ENCODE assay signal across 15 cellular contexts in genomic region chr9:76603448-76603895, GRCh38.
DNase-seq lines count a peak whose midpoint lies in the region; ATAC-seq and TF ChIP-seq lines count a peak whose summit lies in the region.
"Had no signal": no experiment of that assay in that cellular context is flagged by ENCODE, and none has a peak within 500 bp of the region (broad histone marks: within the 10 kb centered on the region; RNA-seq: fewer than 3 reads in every experiment).

No MANE protein-coding gene starts in this region.

- no peak for TF ChIP-seq CTCF in AG10803 (conservative IDR thresholded peaks at IDR 0.05; ENCODE audit: low read length)
- no peak for TF ChIP-seq CTCF in HL-60 (IDR thresholded peaks at IDR 0.05; ENCODE audit: insufficient read depth, low read length)
- no peak for TF ChIP-seq CTCF in progenitor cell of endocrine pancreas (IDR thresholded peaks at IDR 0.05; ENCODE audit: unreplicated experiment)

- peaks cover 3% of the 10 kb centered on the region for H3K27me3 Mint-ChIP-seq in activated naive CD8-positive, alpha-beta T cell treated with anti-CD3 and anti-CD28 coated beads, Interleukin-2, amount 50 U/mL, for 24 hours
- no peaks in the 10 kb centered on the region for H3K27me3 Mint-ChIP-seq in progenitor cell of endocrine pancreas

- H3K4me3 Mint-ChIP-seq in activated naive CD8-positive, alpha-beta T cell treated with anti-CD3 and anti-CD28 coated beads, Interleukin-2, amount 50 U/mL, for 24 hours = peak overlapping the region; percentile 7
- no peak overlapping the region for H3K4me3 Mint-ChIP-seq in progenitor cell of endocrine pancreas (ENCODE audit: low read depth)

- H3K4me3 ChIP-seq in AG10803 (ENCODE audit: low read length) (no peak overlapping the region), HL-60 (replicated peaks; ENCODE audit: insufficient read depth, low read length) (no peak overlapping the region)
- H3K4me3 ChIP-seq: BLaER1 treated with 17β-estradiol and CSF1 and Interleukin-3, amounts not matched to agents 10 nM and 100 nM; PC-9 had no signal

- H3K4me1 Mint-ChIP-seq in activated naive CD8-positive, alpha-beta T cell treated with anti-CD3 and anti-CD28 coated beads, Interleukin-2, amount 50 U/mL, for 24 hours = peaks cover 19% of the 10 kb centered on the region
- peaks cover 15% of the 10 kb centered on the region for H3K4me1 Mint-ChIP-seq in progenitor cell of endocrine pancreas (ENCODE audit: low read depth)

- H3K9me3 Mint-ChIP-seq in activated naive CD8-positive, alpha-beta T cell treated with anti-CD3 and anti-CD28 coated beads, Interleukin-2, amount 50 U/mL, for 24 hours = no peaks in the 10 kb centered on the region
- no peaks in the 10 kb centered on the region for H3K9me3 Mint-ChIP-seq in progenitor cell of endocrine pancreas (ENCODE audit: low read depth)

- peak; percentile 92 for ATAC-seq in activated naive CD8-positive, alpha-beta T cell treated with anti-CD3 and anti-CD28 coated beads, Interleukin-2, amount 50 U/mL, for 24 hours
- ATAC-seq in GM18517 (IDR thresholded peaks at IDR 0.05; ENCODE audit: unreplicated experiment) (no peak), HG03095 (IDR thresholded peaks at IDR 0.05; ENCODE audit: unreplicated experiment) (no peak)

- no peaks in the 10 kb centered on the region for H3K27me3 ChIP-seq in HL-60 (ENCODE audit: insufficient read depth, poor library complexity, severe bottlenecking)
- H3K27me3 ChIP-seq: BLaER1 treated with 17β-estradiol and CSF1 and Interleukin-3, amounts not matched to agents 10 nM and 100 nM; brain microvascular endothelial cell had no signal

- peak overlapping the region; percentile 13; the same call in 1 of the 2 replicates for H3K27ac ChIP-seq in HL-60 (replicated peaks)
- H3K27ac ChIP-seq: brain microvascular endothelial cell, PC-9 had no signal

- H3K27ac Mint-ChIP-seq in activated naive CD8-positive, alpha-beta T cell treated with anti-CD3 and anti-CD28 coated beads, Interleukin-2, amount 50 U/mL, for 24 hours = peak overlapping the region; percentile 62
- no peak overlapping the region for H3K27ac Mint-ChIP-seq in progenitor cell of endocrine pancreas

- DNase-seq in AG10803 (ENCODE audit: low read depth) (peak; percentile 76), HL-60 (ENCODE audit: low read depth in 1 of 2, low spot score in 1 of 2) (no peak), iris pigment epithelial cell (ENCODE audit: low read depth) (peak; percentile 78), mucosa of gallbladder (ENCODE audit: low spot score) (no peak), progenitor cell of endocrine pancreas (ENCODE audit: low spot score, unreplicated experiment) (no peak)
- no peak for DNase-seq in activated naive CD8-positive, alpha-beta T cell treated with anti-CD3 and anti-CD28 coated beads, Interleukin-2, amount 50 U/mL, for 24 hours
- DNase-seq: activated CD8-positive, alpha-beta memory T cell treated with anti-CD3 and anti-CD28 coated beads, Interleukin-2, amount 50 U/mL, for 48 hours; brain microvascular endothelial cell; islet precursor cell; PC-9; stimulated activated CD4-positive, alpha-beta T cell treated with anti-CD3 and anti-CD28 coated beads, Interleukin-15, amount 100 ng/mL, for 24 hours; T-helper 9 cell had no signal

- no peaks in the 10 kb centered on the region for H3K36me3 Mint-ChIP-seq in activated naive CD8-positive, alpha-beta T cell treated with anti-CD3 and anti-CD28 coated beads, Interleukin-2, amount 50 U/mL, for 24 hours (ENCODE audit: low read depth)
- H3K36me3 Mint-ChIP-seq in progenitor cell of endocrine pancreas (ENCODE audit: insufficient read depth) = no peaks in the 10 kb centered on the region

Comparison
In these comparisons a context has a peak if more than half of its experiments do, and no peak if none do; other contexts are left out.
1. DNase-seq: peak in AG10803 (single experiment) and iris pigment epithelial cell (single experiment); none in HL-60 (0 of 2), activated naive CD8-positive, alpha-beta T cell treated with anti-CD3 and anti-CD28 coated beads, Interleukin-2, amount 50 U/mL, for 24 hours (single experiment), mucosa of gallbladder (single experiment) and progenitor cell of endocrine pancreas (single experiment).